27 cellular contexts compared by ENCODE assay signal in genomic region chr1:40454873-40455272, GRCh38.
"Had no signal": no experiment of that assay in that cellular context is flagged by ENCODE, and none has a peak within 500 bp of the region (broad histone marks: within the 10 kb centered on the region; RNA-seq: fewer than 3 reads in every experiment).

No MANE protein-coding gene starts in this region.

- H3K27ac Mint-ChIP-seq: dendritic cell treated with granulocyte-macrophage colony-stimulating factor and Interleukin-4, amounts not matched to agents 40 ng/mL and 50 ng/mL, for 4 days; mesothelial cell of epicardium; naive B cell; nephron; stimulated activated effector memory CD8-positive, alpha-beta T cell treated with anti-CD3 and anti-CD28 coated beads, Interleukin-12 subunit alpha, Interleukin-12 subunit beta, amount 100 ng/mL, for 72 hours; stimulated activated naive CD8-positive, alpha-beta T cell treated with anti-CD3 and anti-CD28 coated beads, Interleukin-15, Interleukin-2, amounts not matched to agents 100 ng/mL and 50 ng/mL, for 24 hours had no signal

- H3K4me1 ChIP-seq: colonic mucosa, prostate gland had no signal

- H3K36me3 ChIP-seq: colonic mucosa, prostate gland had no signal

- H3K27me3 ChIP-seq: colonic mucosa, esophagus squamous epithelium, heart right ventricle, left lung, sigmoid colon, tibial nerve, upper lobe of left lung had no signal

- H3K4me3 ChIP-seq: colonic mucosa, esophagus squamous epithelium, heart right ventricle, left lung, mucosa of descending colon, prostate gland, sigmoid colon, thoracic aorta, tibial nerve, upper lobe of left lung had no signal

- H3K27ac ChIP-seq: colonic mucosa, esophagus squamous epithelium, heart right ventricle, left lung, prostate gland, sigmoid colon, thoracic aorta, tibial nerve, upper lobe of left lung had no signal

- ATAC-seq: heart right ventricle; left cardiac atrium; left lung; mucosa of descending colon; right cardiac atrium; stimulated activated effector memory CD8-positive, alpha-beta T cell treated with anti-CD3 and anti-CD28 coated beads, Interleukin-12 subunit alpha, Interleukin-12 subunit beta, amount 100 ng/mL, for 72 hours had no signal

- H3K4me3 Mint-ChIP-seq: dendritic cell treated with granulocyte-macrophage colony-stimulating factor and Interleukin-4, amounts not matched to agents 40 ng/mL and 50 ng/mL, for 4 days; mesothelial cell of epicardium; nephron; stimulated activated effector memory CD8-positive, alpha-beta T cell treated with anti-CD3 and anti-CD28 coated beads, Interleukin-12 subunit alpha, Interleukin-12 subunit beta, amount 100 ng/mL, for 72 hours; stimulated activated naive CD8-positive, alpha-beta T cell treated with anti-CD3 and anti-CD28 coated beads, Interleukin-15, Interleukin-2, amounts not matched to agents 100 ng/mL and 50 ng/mL, for 24 hours had no signal

- H3K9me3 ChIP-seq: prostate gland had no signal

- H3K27me3 Mint-ChIP-seq: dendritic cell treated with granulocyte-macrophage colony-stimulating factor and Interleukin-4, amounts not matched to agents 40 ng/mL and 50 ng/mL, for 4 days; naive B cell; stimulated activated naive CD8-positive, alpha-beta T cell treated with anti-CD3 and anti-CD28 coated beads, Interleukin-15, Interleukin-2, amounts not matched to agents 100 ng/mL and 50 ng/mL, for 24 hours had no signal

- DNase-seq: colonic mucosa; effector CD8-positive, alpha-beta T cell; erythroblast; esophagus squamous epithelium; foreskin melanocyte; glutamatergic neuron; heart right ventricle; hippocampal formation; left cardiac atrium; left lung; mesenchymal stem cell; mucosa of descending colon; naive B cell; nucleus accumbens; right cardiac atrium; sigmoid colon; stimulated activated CD4-positive, alpha-beta T cell treated with anti-CD3 and anti-CD28 coated beads, Interleukin-2, amount 100 ng/mL, for 24 hours; stimulated activated CD4-positive, alpha-beta T cell treated with anti-CD3 and anti-CD28 coated beads, Interleukin-4, amount 100 ng/mL, for 24 hours; upper lobe of left lung had no signal
